Comparison of ENCODE assay signal across 18 cellular contexts in genomic region chr13:37365496-37365895, GRCh38.
A peak's percentile ranks its signal among the peaks of the same experiment; 100 is the strongest.
DNase-seq lines count a peak whose midpoint lies in the region; TF ChIP-seq lines count a peak whose summit lies in the region.
"Had no signal": no experiment of that assay in that cellular context is flagged by ENCODE, and none has a peak within 500 bp of the region (broad histone marks: within the 10 kb centered on the region; RNA-seq: fewer than 3 reads in every experiment).

No MANE protein-coding gene starts in this region.

- no peak overlapping the region for H3K4me3 Mint-ChIP-seq in osteocyte (ENCODE audit: unreplicated experiment)
- H3K4me3 Mint-ChIP-seq: B cell; CD4-positive, CD25-positive, alpha-beta regulatory T cell; CD8-positive, alpha-beta T cell had no signal

- peaks cover 10% of the 10 kb centered on the region for H3K9me3 Mint-ChIP-seq in osteocyte (ENCODE audit: unreplicated experiment)
- H3K9me3 Mint-ChIP-seq: CD8-positive, alpha-beta T cell had no signal

- peak; percentile 80 for DNase-seq in SK-MEL-5 (ENCODE audit: low read depth, low spot score)
- peak; percentile 74 for DNase-seq in foreskin melanocyte
- DNase-seq in osteocyte (ENCODE audit: extremely low spot score, unreplicated experiment), result no peak
- no peak for DNase-seq in stimulated activated CD4-positive, alpha-beta T cell treated with anti-CD3 and anti-CD28 coated beads, Interleukin-4, amount 100 ng/mL, for 1 hour
- DNase-seq in PC-9, result no peak
- DNase-seq in SHP77 (lab: John Stamatoyannopoulos, UW), result no peak
- DNase-seq: CD4-positive, CD25-positive, alpha-beta regulatory T cell; CD8-positive, alpha-beta T cell; DMS 273 treated with DMSO at 0.1 percent for 48 hours; DMS79; GDM1; GM23248; H7; HCEC 1CT had no signal

- CTCF ChIA-PET in PC-9 (lab: Charles Lee), result no interaction called here

- no peak overlapping the region for H3K27ac ChIP-seq in PC-9
- H3K27ac ChIP-seq: BLaER1, C4-2B, GM23248 had no signal

- H3K4me1 Mint-ChIP-seq in osteocyte (ENCODE audit: unreplicated experiment), result peaks cover 50% of the 10 kb centered on the region
- H3K4me1 Mint-ChIP-seq: B cell; CD4-positive, CD25-positive, alpha-beta regulatory T cell had no signal

- no peak overlapping the region for H3K4me3 ChIP-seq in PC-9
- H3K4me3 ChIP-seq: BLaER1, GM12878, GM23248 had no signal

- H3K4me1 ChIP-seq in PC-9 (replicated peaks; ENCODE audit: insufficient read depth), result no peaks in the 10 kb centered on the region
- H3K4me1 ChIP-seq: BLaER1 had no signal

- intact Hi-C loops in PC-9 (cut with micrococcal nuclease; ENCODE audit: unreplicated experiment), result no loop called here

- peaks cover 4% of the 10 kb centered on the region; the same call in 1 of the 2 replicates for H3K9me2 ChIP-seq in PC-9 (ENCODE audit: insufficient read depth)

- 0 out of 2 replicates have a peak, but pooled peaks cover 3% of the 10 kb centered on the region for H3K9me3 ChIP-seq in PC-9 (ENCODE audit: insufficient read depth, low read depth)
- H3K9me3 ChIP-seq: BLaER1 had no signal

- no peaks in the 10 kb centered on the region for H4K20me1 ChIP-seq in PC-9 (ENCODE audit: insufficient read depth)
- H4K20me1 ChIP-seq: BLaER1 had no signal

- no peak overlapping the region for H2AFZ ChIP-seq in PC-9
- H2AFZ ChIP-seq: GM23248 had no signal

- H3F3A ChIP-seq in PC-9 (ENCODE audit: insufficient read depth, low read depth), result no peaks in the 10 kb centered on the region

- no peaks in the 10 kb centered on the region for H3K36me3 ChIP-seq in PC-9 (ENCODE audit: low read depth)
- H3K36me3 ChIP-seq: BLaER1 had no signal

- no peaks in the 10 kb centered on the region for H3K27me3 ChIP-seq in PC-9 (ENCODE audit: insufficient read depth, low read depth)
- H3K27me3 ChIP-seq: BLaER1 had no signal

- no peak overlapping the region for H3K4me2 ChIP-seq in PC-9
- H3K4me2 ChIP-seq: BLaER1 had no signal

- TF ChIP-seq CTCF in osteocyte (IDR thresholded peaks at IDR 0.05) (no peak), PC-9 (conservative IDR thresholded peaks at IDR 0.05) (no peak)

- peak overlapping the region; percentile 68 for H3K27ac Mint-ChIP-seq in osteocyte (ENCODE audit: unreplicated experiment)
- H3K27ac Mint-ChIP-seq: B cell; CD4-positive, CD25-positive, alpha-beta regulatory T cell; CD8-positive, alpha-beta T cell had no signal

- no peaks in the 10 kb centered on the region for H3K79me2 ChIP-seq in PC-9 (ENCODE audit: low read depth)

- no TSS peak for BruUV-seq in PC-9 (replicated peaks; lab: Mats Ljungman, UMichigan)

- POLR2A ChIA-PET in PC-9 (lab: Charles Lee; ENCODE audit: unreplicated experiment), result no interaction called here

- in situ Hi-C loops in SK-MEL-5 (cut with HindIII; ENCODE audit: low pct_unique_long_range_greater_than_20kb, low sequenced_read_pairs), result no loop called here

- H3K36me3 Mint-ChIP-seq in osteocyte (ENCODE audit: unreplicated experiment), result no peaks in the 10 kb centered on the region
- H3K36me3 Mint-ChIP-seq: CD4-positive, CD25-positive, alpha-beta regulatory T cell; CD8-positive, alpha-beta T cell had no signal

- H3K27me3 Mint-ChIP-seq in osteocyte (ENCODE audit: unreplicated experiment), result no peaks in the 10 kb centered on the region
- H3K27me3 Mint-ChIP-seq: B cell; CD4-positive, CD25-positive, alpha-beta regulatory T cell had no signal

Comparison
In these comparisons a context has a peak if more than half of its experiments do, and no peak if none do; other contexts are left out.
1. DNase-seq: peak in SK-MEL-5 (single experiment) and foreskin melanocyte (single experiment); none in osteocyte (single experiment), stimulated activated CD4-positive, alpha-beta T cell treated with anti-CD3 and anti-CD28 coated beads, Interleukin-4, amount 100 ng/mL, for 1 hour (single experiment), PC-9 (0 of 2) and SHP77 (0 of 2).